8 cellular contexts compared by ENCODE assay signal in genomic region chr15:68003297-68003696, GRCh38.
"Had no signal": no experiment of that assay in that cellular context is flagged by ENCODE, and none has a peak within 500 bp of the region (broad histone marks: within the 10 kb centered on the region; RNA-seq: fewer than 3 reads in every experiment).

No MANE protein-coding gene starts in this region.

- H3K4me1 ChIP-seq: HAP-1 had no signal

- ATAC-seq: HCT116, K562 had no signal

- H3K4me3 Mint-ChIP-seq: HFFc6 had no signal

- H3K27ac ChIP-seq: HL-60 had no signal

- H3K4me3 ChIP-seq: HAP-1, K562 had no signal

- H3K36me3 ChIP-seq: HAP-1 had no signal

- H3K27ac Mint-ChIP-seq: HFFc6 had no signal

- DNase-seq: GOT3, H7, HFFc6, IMR-90 had no signal
